ENCODE assay signal across 21 cellular contexts in genomic region chr16:8260140-8260539, GRCh38.
DNase-seq lines count a peak whose midpoint lies in the region; ATAC-seq, FAIRE-seq and TF ChIP-seq lines count a peak whose summit lies in the region.
"Had no signal": no experiment of that assay in that cellular context is flagged by ENCODE, and none has a peak within 500 bp of the region (broad histone marks: within the 10 kb centered on the region; RNA-seq: fewer than 3 reads in every experiment).

No MANE protein-coding gene starts in this region.

- no peak overlapping the region for H2BK120ac ChIP-seq in H1 (replicated peaks; ENCODE audit: low read depth, low read length)
- H2BK120ac ChIP-seq in neuronal stem cell (ENCODE audit: low read depth, low read length) = no peak overlapping the region

- H3K4ac ChIP-seq in H1 (replicated peaks; ENCODE audit: insufficient read length, low read depth, low read length) = no peak overlapping the region
- H3K4ac ChIP-seq in neuronal stem cell (ENCODE audit: low read length) = no peak overlapping the region

- no peak for TF ChIP-seq CTCF in H1 (IDR thresholded peaks at IDR 0.05; ENCODE audit: control extremely low read depth in 1 of 3, insufficient read depth in 1 of 3, low read depth in 1 of 3, low read length in 3 of 3)

- no peak for FAIRE-seq in H1 (lab: Jason Lieb, UNC)
- FAIRE-seq: A204.1, D721Med, G401.6, GM12891, GM19239 had no signal

- no peak overlapping the region for H4K5ac ChIP-seq in H1 (ENCODE audit: insufficient read length, low read depth, low read length)

- no peak overlapping the region for H2BK5ac ChIP-seq in H1 (ENCODE audit: low read depth, low read length)
- H2BK5ac ChIP-seq in neuronal stem cell (ENCODE audit: low read length) = no peak overlapping the region

- H2BK15ac ChIP-seq in H1 (ENCODE audit: low read length) (no peak overlapping the region), neuronal stem cell (ENCODE audit: low read length) (no peak overlapping the region)

- DNase-seq in H1 (ENCODE audit: low read depth in 1 of 2, low spot score in 2 of 2) = no peak
- no peak for DNase-seq in neuronal stem cell (ENCODE audit: low spot score)
- DNase-seq in D341Med (ENCODE audit: low spot score) = no peak
- DNase-seq in activated CD4-positive, alpha-beta T cell treated with anti-CD3 and anti-CD28 coated beads, Interleukin-2, amount 50 U/mL, for 1 hour = no peak
- DNase-seq: 8988T; ACHN; BE2C; C1 segment of cervical spinal cord; CD4-positive, alpha-beta memory T cell; CD4-positive, CD25-positive, alpha-beta regulatory T cell; CD8-positive, alpha-beta memory T cell; COR-L47; DMS79 treated with DMSO at 0.1 percent for 48 hours; GF-D8 had no signal

- no peaks in the 10 kb centered on the region for H3K36me3 ChIP-seq in H1 (ENCODE audit: control insufficient read depth in 2 of 4, insufficient read depth in 4 of 4, low read length in 3 of 4)
- no peaks in the 10 kb centered on the region for H3K36me3 ChIP-seq in neuronal stem cell (replicated peaks in 1 of 2; ENCODE audit: control insufficient read depth in 2 of 2, insufficient read depth in 2 of 2, low read length in 2 of 2)
- H3K36me3 ChIP-seq: BE2C, BLaER1 had no signal

- no peak for ATAC-seq in HG03025 (IDR thresholded peaks at IDR 0.05; ENCODE audit: low FRiP score, unreplicated experiment)

- H3K23ac ChIP-seq in H1 (ENCODE audit: insufficient read length) (no peak overlapping the region), neuronal stem cell (ENCODE audit: low read depth, low read length, poor library complexity) (no peak overlapping the region)

- no peak for TF ChIP-seq EP300 in H1 (IDR thresholded peaks at IDR 0.05; ENCODE audit: borderline replicate concordance in 1 of 2, low read depth in 2 of 2, low read length in 2 of 2)

- no peak overlapping the region for H3K18ac ChIP-seq in H1 (ENCODE audit: extremely low read depth, low read length)
- H3K18ac ChIP-seq in neuronal stem cell (ENCODE audit: low read length) = no peak overlapping the region

- H3K9ac ChIP-seq in H1 (replicated peaks in 1 of 4; ENCODE audit: extremely low read depth in 1 of 4, low read depth in 3 of 4, low read length in 3 of 4) = no peak overlapping the region
- no peak overlapping the region for H3K9ac ChIP-seq in neuronal stem cell (ENCODE audit: low read depth, low read length, poor library complexity)
- H3K9ac ChIP-seq: BLaER1 had no signal

- H2AFZ ChIP-seq in H1 (ENCODE audit: low read length) (0 out of 2 replicates have a peak overlapping the region, but pooled peaks have one; percentile 21), neuronal stem cell (ENCODE audit: low read length) (no peak overlapping the region)

- H4K91ac ChIP-seq in H1 (replicated peaks; ENCODE audit: insufficient read length, low read length) = no peak overlapping the region
- no peak overlapping the region for H4K91ac ChIP-seq in neuronal stem cell (ENCODE audit: low read depth, low read length, poor library complexity)

- no peak for TF ChIP-seq POLR2A in H1 (IDR thresholded peaks at IDR 0.05; ENCODE audit: control extremely low read depth in 1 of 2, low read depth in 2 of 2, low read length in 2 of 2)

- TF ChIP-seq RAD21 in H1 (IDR thresholded peaks at IDR 0.05 in 1 of 2, conservative IDR thresholded peaks at IDR 0.05 in 1 of 2; ENCODE audit: low read depth in 2 of 2, low read length in 2 of 2) = no peak

- H3K4me3 ChIP-seq in H1 (ENCODE audit: extremely low read depth in 1 of 4, insufficient read depth in 2 of 4, low read depth in 3 of 4, low read length in 4 of 4) (no peak overlapping the region), neuronal stem cell (ENCODE audit: low read length in 2 of 2) (no peak overlapping the region)
- H3K4me3 ChIP-seq: BLaER1 had no signal

- H2BK20ac ChIP-seq in H1 (ENCODE audit: low read length) = no peak overlapping the region

- peaks cover 2 to 5% (median 3%) of the 10 kb centered on the region in 4 experiments; a peak in 4 of 7 replicates for H3K4me1 ChIP-seq in H1 (replicated peaks in 1 of 4; ENCODE audit: control insufficient read depth in 3 of 4, insufficient read depth in 4 of 4, low read length in 3 of 4)
- no peaks in the 10 kb centered on the region for H3K4me1 ChIP-seq in neuronal stem cell (ENCODE audit: control insufficient read depth in 2 of 2, insufficient read depth in 1 of 2, low read depth in 1 of 2, low read length in 2 of 2)
- H3K4me1 ChIP-seq: BE2C, BLaER1 had no signal

- H3K4me2 ChIP-seq in H1 (ENCODE audit: insufficient read depth in 1 of 2, low read depth in 2 of 2, low read length in 2 of 2) = no peak overlapping the region
- H3K4me2 ChIP-seq in neuronal stem cell (ENCODE audit: insufficient read depth, low read length, poor library complexity, severe bottlenecking) = no peak overlapping the region
- H3K4me2 ChIP-seq: BLaER1 had no signal

- H2BK12ac ChIP-seq in H1 (ENCODE audit: low read depth, low read length) (no peak overlapping the region), neuronal stem cell (ENCODE audit: low read length) (peak overlapping the region; percentile 31)

- H3K79me1 ChIP-seq in H1 (ENCODE audit: low read depth, low read length) (no peaks in the 10 kb centered on the region), neuronal stem cell (ENCODE audit: low read depth, low read length) (no peaks in the 10 kb centered on the region)

- H4K20me1 ChIP-seq in H1 (replicated peaks in 1 of 2; ENCODE audit: control insufficient read depth in 1 of 2, insufficient read depth in 2 of 2, low read length in 2 of 2) = no peaks in the 10 kb centered on the region
- H4K20me1 ChIP-seq: BLaER1 had no signal

- POLR2A ChIA-PET in H1 (lab: Charles Lee; ENCODE audit: partially characterized antibody) = no interaction called here

- no peaks in the 10 kb centered on the region; the same call in 1 of the 2 replicates for H3K23me2 ChIP-seq in H1 (ENCODE audit: low read depth, low read length)

- no peak overlapping the region for H4K8ac ChIP-seq in H1 (ENCODE audit: extremely low read depth, insufficient read depth, low read length)
- peak overlapping the region; percentile 52 for H4K8ac ChIP-seq in neuronal stem cell (ENCODE audit: low read depth, low read length)

- H3K27me3 ChIP-seq in H1 (replicated peaks in 1 of 4; ENCODE audit: control insufficient read depth in 3 of 4, extremely low read depth in 1 of 4, insufficient read depth in 3 of 4, low read length in 3 of 4) = peaks cover 0 to 1% (median 0%) of the 10 kb centered on the region in 4 experiments; a peak in 1 of 7 replicates
- no peaks in the 10 kb centered on the region for H3K27me3 ChIP-seq in neuronal stem cell (ENCODE audit: control insufficient read depth in 3 of 3, insufficient read depth in 3 of 3, low read depth in 1 of 3, low read length in 3 of 3)
- H3K27me3 ChIP-seq: BE2C, BLaER1 had no signal

- no peak overlapping the region for H3K14ac ChIP-seq in H1 (ENCODE audit: insufficient read length)
- H3K14ac ChIP-seq in neuronal stem cell (ENCODE audit: low read length) = no peak overlapping the region

- H2AK5ac ChIP-seq in H1 (ENCODE audit: low read depth, low read length) = no peak overlapping the region
- H2AK5ac ChIP-seq in neuronal stem cell (ENCODE audit: low read depth, low read length) = no peak overlapping the region

- no peaks in the 10 kb centered on the region for H3K9me3 ChIP-seq in H1 (ENCODE audit: insufficient read depth in 2 of 2, low read depth in 1 of 2, low read length in 1 of 2)
- no peaks in the 10 kb centered on the region for H3K9me3 ChIP-seq in neuronal stem cell (replicated peaks in 1 of 2; ENCODE audit: control insufficient read depth in 2 of 2, insufficient read depth in 1 of 2, low read depth in 1 of 2, low read length in 2 of 2)
- H3K9me3 ChIP-seq: BE2C, BLaER1 had no signal

- no peak overlapping the region for H3K56ac ChIP-seq in H1 (replicated peaks; ENCODE audit: insufficient read length, low read depth, low read length)

- WGBS in H1 (ENCODE audit: extremely low coverage in 1 of 2, insufficient coverage in 1 of 2, insufficient read length in 1 of 2, insufficient replicate concordance in 2 of 2, low coverage in 1 of 2, low lambda C conversion rate in 2 of 2, missing lambda C conversion rate in 1 of 2), 2 experiments = 77% methylated on average over 3 of the region's 3 CpGs; no CpG with 5 or more reads in 1 of the 2 experiments
- WGBS in neuronal stem cell (ENCODE audit: extremely low coverage in 2 of 2, insufficient read length in 2 of 2, insufficient replicate concordance in 1 of 2), 2 donors = no CpG with 5 or more reads among the region's 3 CpGs

- no peaks in the 10 kb centered on the region for H3K79me2 ChIP-seq in H1 (ENCODE audit: control insufficient read depth in 1 of 2, insufficient read depth in 2 of 2, low read length in 2 of 2)

- CTCF ChIA-PET in H1 (lab: Charles Lee; ENCODE audit: partially characterized antibody) = interaction anchor here (1.0 to 1.2 kb wide), 3 partner anchors 9 to 114 kb away, joined by 3 to 4 read pairs (median 3); no protein-coding TSS in a partner anchor

- no peak overlapping the region for H3K27ac ChIP-seq in H1 (ENCODE audit: low read depth, low read length)
- H3K27ac ChIP-seq in neuronal stem cell (replicated peaks; ENCODE audit: low read length) = no peak overlapping the region
- H3K27ac ChIP-seq: BLaER1 had no signal

TF ChIP-seq in H1, 55 proteins besides CTCF, POLR2A, EP300 and RAD21:
- TF ChIP-seq RXRA (IDR thresholded peaks at IDR 0.05; ENCODE audit: insufficient read depth, low read depth, low read length) (no peak), HDAC2 (IDR thresholded peaks at IDR 0.05; ENCODE audit: borderline replicate concordance in 1 of 2, low read depth in 2 of 2, low read length in 2 of 2) (no peak), CTBP2 (IDR thresholded peaks at IDR 0.05; ENCODE audit: borderline replicate concordance, insufficient read depth, insufficient read length, low read length) (no peak), POU5F1 (IDR thresholded peaks at IDR 0.05; ENCODE audit: low read depth, low read length) (no peak), ZNF274 (IDR thresholded peaks at IDR 0.05; ENCODE audit: borderline replicate concordance, extremely low read depth, low read length) (no peak), EGR1 (IDR thresholded peaks at IDR 0.05; ENCODE audit: borderline replicate concordance, low read depth, low read length) (no peak), NRF1 (IDR thresholded peaks at IDR 0.05; ENCODE audit: low read depth, low read length) (no peak), RFX5 (IDR thresholded peaks at IDR 0.05; ENCODE audit: borderline replicate concordance, low read depth, low read length) (no peak)
- TF ChIP-seq, protein P1, sequence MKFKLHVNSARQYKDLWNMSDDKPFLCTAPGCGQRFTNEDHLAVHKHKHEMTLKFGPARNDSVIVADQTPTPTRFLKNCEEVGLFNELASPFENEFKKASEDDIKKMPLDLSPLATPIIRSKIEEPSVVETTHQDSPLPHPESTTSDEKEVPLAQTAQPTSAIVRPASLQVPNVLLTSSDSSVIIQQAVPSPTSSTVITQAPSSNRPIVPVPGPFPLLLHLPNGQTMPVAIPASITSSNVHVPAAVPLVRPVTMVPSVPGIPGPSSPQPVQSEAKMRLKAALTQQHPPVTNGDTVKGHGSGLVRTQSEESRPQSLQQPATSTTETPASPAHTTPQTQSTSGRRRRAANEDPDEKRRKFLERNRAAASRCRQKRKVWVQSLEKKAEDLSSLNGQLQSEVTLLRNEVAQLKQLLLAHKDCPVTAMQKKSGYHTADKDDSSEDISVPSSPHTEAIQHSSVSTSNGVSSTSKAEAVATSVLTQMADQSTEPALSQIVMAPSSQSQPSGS (IDR thresholded peaks at IDR 0.05; ENCODE audit: low read length) = no peak
